In genomic region chr17:66684716-66685115, GRCh38 we compare ENCODE assay signal across 1 cellular context.
TF ChIP-seq lines count a peak whose summit lies in the region.

No MANE protein-coding gene starts in this region.

TF ChIP-seq in IMR-90, 13 proteins besides CTCF, POLR2A, EP300 and RAD21 (continued from another document):
- no peak for TF ChIP-seq USF2 (IDR thresholded peaks at IDR 0.05; ENCODE audit: low read depth, low read length)
